Comparison of ENCODE assay signal across 8 cellular contexts in the genomic region with DNA sequence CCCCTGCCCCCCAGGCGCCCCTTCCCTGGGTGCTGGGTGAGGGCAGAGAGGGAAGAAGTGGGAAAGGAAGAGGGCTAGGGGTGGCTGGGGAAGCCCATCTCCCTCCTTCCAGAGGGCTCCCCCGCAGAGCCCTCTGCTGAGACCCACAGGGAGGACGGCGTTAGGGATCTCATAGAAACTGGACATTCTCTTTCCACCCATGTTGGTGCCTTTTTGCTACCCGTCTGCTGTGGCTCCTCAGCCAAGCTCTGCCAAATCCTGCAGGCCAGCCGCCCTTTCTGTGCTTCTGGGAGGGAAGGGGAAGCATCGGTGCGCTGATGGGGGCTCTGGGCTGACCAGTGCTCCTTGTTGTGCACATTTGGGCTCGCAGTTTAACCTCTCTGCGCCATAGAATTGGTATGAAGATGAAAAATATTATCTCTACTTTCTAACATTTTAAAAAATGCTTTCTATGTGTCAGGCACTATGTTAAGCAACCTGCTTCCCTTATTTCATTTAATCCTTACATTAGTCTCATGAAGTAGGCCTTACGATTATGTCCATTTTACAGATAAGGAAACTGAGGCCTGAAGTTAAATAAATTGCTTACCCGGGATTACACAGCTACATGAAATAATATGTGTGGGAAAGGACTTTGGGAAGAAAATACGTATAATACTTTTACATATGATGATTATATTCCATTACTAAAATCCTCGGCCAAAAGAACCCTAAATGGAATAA. TPM values are rescaled to one million over a fixed set of nuclear protein-coding genes. Genes with fewer than 3 reads are reported as not detected.
DNase-seq lines count a peak whose midpoint lies in the region; ATAC-seq and TF ChIP-seq lines count a peak whose summit lies in the region.

No MANE protein-coding gene starts in this region.

- H3K27ac ChIP-seq in right cardiac atrium (ENCODE audit: low read length): no peak overlapping the region
- H3K27ac ChIP-seq in spleen: peak overlapping the region in 7 of 8 donors; percentile 77 to 93 (median 90)

- H3K4me1 ChIP-seq in right cardiac atrium (ENCODE audit: control insufficient read depth, insufficient read depth, low read length): peaks cover 28% of the 10 kb centered on the region
- peaks cover 23 to 81% (median 68%) of the 10 kb centered on the region in 6 donors for H3K4me1 ChIP-seq in spleen

- H3K27ac Mint-ChIP-seq in activated CD4-positive, alpha-beta memory T cell treated with anti-CD3 and anti-CD28 coated beads, Interleukin-2, amount 10 ng/mL, durations not matched to agents 7 days and 5 days: peak overlapping the region; percentile 36

- peaks cover 48% of the 10 kb centered on the region for H3K4me1 Mint-ChIP-seq in activated CD4-positive, alpha-beta memory T cell treated with anti-CD3 and anti-CD28 coated beads, Interleukin-2, amount 10 ng/mL, durations not matched to agents 7 days and 5 days

- CTCF ChIA-PET in activated CD4-positive, alpha-beta memory T cell treated with anti-CD3 and anti-CD28 coated beads, Interleukin-2, amount 10 ng/mL, durations not matched to agents 7 days and 5 days (lab: Charles Lee): interaction anchor here (1.2 to 18.5 kb wide), 7 partner anchors 16 to 61 kb away, joined by 3 to 431 read pairs (median 11); no protein-coding TSS in a partner anchor

- no peak for TF ChIP-seq POLR2A in spleen (IDR thresholded peaks at IDR 0.05)

- intact Hi-C loops in right cardiac atrium (cut with DNase I): loop anchor here in 2 of 4 donors (5.0 kb wide), 1 partner anchor 57 kb away; no protein-coding TSS in a partner anchor
- intact Hi-C loops in spleen (cut with DNase I; ENCODE audit: low total_unique reads): no loop called here

- H3K4me3 ChIP-seq in HFF-Myc (replicated peaks; ENCODE audit: low read depth, low read length) (peak overlapping the region; percentile 57), right cardiac atrium (ENCODE audit: low read length) (peak overlapping the region; percentile 84), spleen (peak overlapping the region; percentile 69 to 98 (median 86))

- ATAC-seq in right cardiac atrium (peak; percentile 4 to 5), HG03025 (IDR thresholded peaks at IDR 0.05; ENCODE audit: low FRiP score, unreplicated experiment) (no peak)

- peak overlapping the region; percentile 91 for H3K4me3 Mint-ChIP-seq in activated CD4-positive, alpha-beta memory T cell treated with anti-CD3 and anti-CD28 coated beads, Interleukin-2, amount 10 ng/mL, durations not matched to agents 7 days and 5 days

- H3K9me3 Mint-ChIP-seq in activated CD4-positive, alpha-beta memory T cell treated with anti-CD3 and anti-CD28 coated beads, Interleukin-2, amount 10 ng/mL, durations not matched to agents 7 days and 5 days: no peaks in the 10 kb centered on the region

- H3K27me3 Mint-ChIP-seq in activated CD4-positive, alpha-beta memory T cell treated with anti-CD3 and anti-CD28 coated beads, Interleukin-2, amount 10 ng/mL, durations not matched to agents 7 days and 5 days: peaks cover 5% of the 10 kb centered on the region

- no peaks in the 10 kb centered on the region for H3K36me3 ChIP-seq in spleen

- DNase-seq in HFF-Myc (ENCODE audit: extremely low read depth, low read depth) (no peak), right cardiac atrium (peak in 1 of 3 donors; percentile 18), spleen (peak; percentile 77), NCI-H446 treated with DMSO at 0.1 percent for 48 hours (lab: John Stamatoyannopoulos, UW) (no peak), D341Med (ENCODE audit: low spot score) (no peak)
- DNase-seq in activated CD4-positive, alpha-beta memory T cell treated with anti-CD3 and anti-CD28 coated beads, Interleukin-2, amount 10 ng/mL, durations not matched to agents 7 days and 5 days: no peak
- DNase-seq in activated effector memory CD4-positive, alpha-beta T cell treated with anti-CD3 and anti-CD28 coated beads, Interleukin-2, amount 50 U/mL, for 16 hours: no peak

- TF ChIP-seq CTCF in HFF-Myc (IDR thresholded peaks at IDR 0.05; ENCODE audit: low read depth, low read length, missing control alignments) (no peak), spleen (IDR thresholded peaks at IDR 0.05 in 8 of 11, conservative IDR thresholded peaks at IDR 0.05 in 3 of 11) (no peak)

- H3K36me3 Mint-ChIP-seq in activated CD4-positive, alpha-beta memory T cell treated with anti-CD3 and anti-CD28 coated beads, Interleukin-2, amount 10 ng/mL, durations not matched to agents 7 days and 5 days (ENCODE audit: low read depth): peaks cover 5% of the 10 kb centered on the region

- H3K9me3 ChIP-seq in right cardiac atrium (ENCODE audit: control insufficient read depth, low read length): no peaks in the 10 kb centered on the region
- no peaks in the 10 kb centered on the region for H3K9me3 ChIP-seq in spleen

- POLR2A ChIA-PET in activated CD4-positive, alpha-beta memory T cell treated with anti-CD3 and anti-CD28 coated beads, Interleukin-2, amount 10 ng/mL, durations not matched to agents 7 days and 5 days (lab: Charles Lee): interaction anchor here (1.1 to 4.0 kb wide), 10 partner anchors 8 to 65 kb away, joined by 3 to 15 read pairs (median 4); partner anchors contain the start of genes HDAC7 and RAPGEF3

- 58% methylated on average over 14 of the region's 14 CpGs for WGBS in right cardiac atrium
- WGBS in spleen, 5 donors: 51 to 62% (median 56%) methylated on average over 14 of the region's 14 CpGs

- H3K27me3 ChIP-seq in right cardiac atrium (ENCODE audit: control insufficient read depth, insufficient read depth) (no peaks in the 10 kb centered on the region), spleen (replicated peaks in 1 of 7) (no peaks in the 10 kb centered on the region)

RNA-seq across cellular contexts. Expression of gene SLC48A1, which starts 1.0 kb away (rescaled TPM):
- 10 to 100 TPM; 19.4 to 22.6 TPM for total RNA-seq in activated CD4-positive, alpha-beta memory T cell treated with anti-CD3 and anti-CD28 coated beads, Interleukin-2, amount 10 ng/mL, durations not matched to agents 7 days and 5 days
- total RNA-seq in right cardiac atrium (10 to 100 TPM; 26.5 to 30.1 (median 27.6) TPM), spleen (10 to 100 TPM; 20.2 to 66.4 (median 42.3) TPM)
- polyA plus RNA-seq in right cardiac atrium (22.0 TPM), spleen (10 to 100 TPM in 1 of 3 donors, 1 to 10 TPM in 2; 8.4 to 24.1 (median 9.5) TPM)

RNA-seq across cellular contexts. Expression of gene RAPGEF3, which starts 15.3 kb away (rescaled TPM):
- 1 to 10 TPM; 1.4 to 1.6 TPM for total RNA-seq in activated CD4-positive, alpha-beta memory T cell treated with anti-CD3 and anti-CD28 coated beads, Interleukin-2, amount 10 ng/mL, durations not matched to agents 7 days and 5 days
- total RNA-seq in right cardiac atrium (10 to 100 TPM; 14.1 to 28.7 (median 23.3) TPM), spleen (10 to 100 TPM; 50.6 to 84.3 (median 57.8) TPM)
- polyA plus RNA-seq in right cardiac atrium (44.9 TPM), spleen (100 to 1,000 TPM in 1 of 3 donors, 10 to 100 TPM in 2; 21.4 to 116 (median 64.3) TPM)

RNA-seq across cellular contexts. Expression of gene HDAC7, which starts 45.7 kb away (rescaled TPM):
- total RNA-seq in activated CD4-positive, alpha-beta memory T cell treated with anti-CD3 and anti-CD28 coated beads, Interleukin-2, amount 10 ng/mL, durations not matched to agents 7 days and 5 days: 100 to 1,000 TPM; 315 to 328 TPM
- total RNA-seq in right cardiac atrium (10 to 100 TPM; 46.5 to 60.1 (median 51.1) TPM), spleen (100 to 1,000 TPM in 5 of 7 donors, 10 to 100 TPM in 2; 74.9 to 158 (median 132) TPM)
- polyA plus RNA-seq in right cardiac atrium (38.0 TPM), spleen (10 to 100 TPM; 39.6 to 76.7 (median 52.2) TPM)

RNA-seq across cellular contexts. Expression of gene ENDOU, which starts 48.7 kb away (rescaled TPM):
- not detected for total RNA-seq in activated CD4-positive, alpha-beta memory T cell treated with anti-CD3 and anti-CD28 coated beads, Interleukin-2, amount 10 ng/mL, durations not matched to agents 7 days and 5 days
- under 1 TPM; 0.28 to 0.86 (median 0.51) TPM for total RNA-seq in right cardiac atrium
- polyA plus RNA-seq in right cardiac atrium: 0.45 TPM
- under 1 TPM in 3 of 7 donors, not detected in 4; 0.32 to 0.92 (median 0.70) TPM for total RNA-seq in spleen
- polyA plus RNA-seq in spleen: under 1 TPM; 0.05 to 0.16 (median 0.13) TPM

Comparison
In these comparisons a context has a peak if more than half of its experiments do, and no peak if none do; other contexts are left out.
1. RNA of gene RAPGEF3, which starts 15.3 kb away (total RNA-seq): 50.6 to 84.3 TPM in spleen and 14.1 to 28.7 TPM in right cardiac atrium; 1.4 to 1.6 TPM in activated CD4-positive, alpha-beta memory T cell treated with anti-CD3 and anti-CD28 coated beads, Interleukin-2, amount 10 ng/mL, durations not matched to agents 7 days and 5 days; every median in the first group is over 4 times any median in the second.
2. Peak in every context shown above with its lines, with median percentiles within 50 percentile points of each other: H3K4me3 ChIP-seq.